In genomic region chr13:71864094-71864980, GRCh38 we compare ENCODE assay signal across 8 cellular contexts. TPM values are rescaled to one million over a fixed set of nuclear protein-coding genes. Genes with fewer than 3 reads are reported as not detected.
DNase-seq lines count a peak whose midpoint lies in the region; ATAC-seq and TF ChIP-seq lines count a peak whose summit lies in the region.

No MANE protein-coding gene starts in this region.

- peak overlapping the region; percentile 72 for H3K4me3 ChIP-seq in NB4 (ENCODE audit: low read depth, low read length)

- peak; percentile 77 for TF ChIP-seq POLR2A in NB4 (IDR thresholded peaks at IDR 0.05; ENCODE audit: extremely low read depth, insufficient read length)

- H3K27me3 Mint-ChIP-seq in immature natural killer cell (ENCODE audit: low read depth in 3 of 3), result peaks cover 12 to 26% (median 22%) of the 10 kb centered on the region in 3 donors
- peaks cover 52% of the 10 kb centered on the region for H3K27me3 Mint-ChIP-seq in stimulated activated memory B cell treated with anti-CD40 and anti-IgM and Interleukin-4, amounts not matched to agents 10 μg/mL and 1 μg/mL and 100 μg/mL, for 72 hours

- peak overlapping the region; percentile 76 to 93 (median 91) for H3K4me3 Mint-ChIP-seq in immature natural killer cell
- H3K4me3 Mint-ChIP-seq in stimulated activated memory B cell treated with anti-CD40 and anti-IgM and Interleukin-4, amounts not matched to agents 10 μg/mL and 1 μg/mL and 100 μg/mL, for 72 hours, result peak overlapping the region; percentile 39

- H3K36me3 Mint-ChIP-seq in immature natural killer cell, result peaks cover 0 to 13% (median 4%) of the 10 kb centered on the region in 3 donors
- H3K36me3 Mint-ChIP-seq in stimulated activated memory B cell treated with anti-CD40 and anti-IgM and Interleukin-4, amounts not matched to agents 10 μg/mL and 1 μg/mL and 100 μg/mL, for 72 hours, result no peaks in the 10 kb centered on the region

- H3K9me3 Mint-ChIP-seq in immature natural killer cell, result peaks cover 0 to 25% (median 2%) of the 10 kb centered on the region in 6 donors
- no peaks in the 10 kb centered on the region for H3K9me3 Mint-ChIP-seq in stimulated activated memory B cell treated with anti-CD40 and anti-IgM and Interleukin-4, amounts not matched to agents 10 μg/mL and 1 μg/mL and 100 μg/mL, for 72 hours

- H3K4me1 Mint-ChIP-seq in immature natural killer cell, result peaks cover 19 to 31% of the 10 kb centered on the region in 2 donors
- H3K4me1 Mint-ChIP-seq in stimulated activated memory B cell treated with anti-CD40 and anti-IgM and Interleukin-4, amounts not matched to agents 10 μg/mL and 1 μg/mL and 100 μg/mL, for 72 hours, result peaks cover 19% of the 10 kb centered on the region

- peak overlapping the region in 2 of 6 donors; percentile 53 to 54 for H3K27ac Mint-ChIP-seq in immature natural killer cell
- no peak overlapping the region for H3K27ac Mint-ChIP-seq in stimulated activated memory B cell treated with anti-CD40 and anti-IgM and Interleukin-4, amounts not matched to agents 10 μg/mL and 1 μg/mL and 100 μg/mL, for 72 hours

- TF ChIP-seq CTCF in NB4 (IDR thresholded peaks at IDR 0.05; ENCODE audit: low read depth, low read length), result no peak

- ATAC-seq in stimulated activated memory B cell treated with anti-CD40 and anti-IgM and Interleukin-4, amounts not matched to agents 10 μg/mL and 1 μg/mL and 100 μg/mL, for 72 hours, result no peak
- ATAC-seq in HG02588 (IDR thresholded peaks at IDR 0.05; ENCODE audit: unreplicated experiment) (no peak), GM19455 (IDR thresholded peaks at IDR 0.05; ENCODE audit: unreplicated experiment) (no peak)

- DNase-seq in CMK (ENCODE audit: low read depth) (peak; percentile 87), NB4 (ENCODE audit: low read depth) (peak; percentile 96), astrocyte of the hippocampus (ENCODE audit: low read depth, low spot score) (peak; percentile 74), immature natural killer cell (peak in 1 of 3 donors; percentile 32), NCI-H187 treated with DMSO at 0.1 percent for 48 hours (lab: John Stamatoyannopoulos, UW) (no peak)

RNA-seq across cellular contexts. Expression of gene DACH1, which starts 2.7 kb away (rescaled TPM):
- polyA plus RNA-seq in immature natural killer cell, result under 1 TPM; 0.08 to 0.72 (median 0.32) TPM
